In the genomic region with DNA sequence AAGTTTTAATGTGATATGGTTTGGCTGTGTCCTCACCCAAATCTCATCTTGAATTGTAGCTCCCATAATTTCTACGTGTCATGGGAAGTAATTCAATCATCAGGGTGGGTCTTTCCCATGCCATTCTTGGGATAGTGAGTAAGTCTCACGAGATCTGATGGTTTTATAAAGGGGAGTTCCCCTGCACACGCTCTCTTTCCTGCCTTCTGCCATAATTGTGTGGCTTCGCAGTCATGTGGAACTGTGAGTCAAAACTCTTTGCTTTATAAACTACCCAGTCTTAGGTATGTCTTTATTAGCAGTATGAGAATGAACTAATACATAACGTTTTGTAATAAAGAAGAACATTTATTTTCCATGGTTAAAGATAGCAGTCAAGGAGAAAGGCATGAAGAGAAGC, we compare ENCODE assay signal across 15 cellular contexts. TPM values are rescaled to one million over a fixed set of nuclear protein-coding genes. Genes with fewer than 3 reads are reported as not detected.
DNase-seq lines count a peak whose midpoint lies in the region; ATAC-seq, FAIRE-seq and TF ChIP-seq lines count a peak whose summit lies in the region.
"Had no signal": no experiment of that assay in that cellular context is flagged by ENCODE, and none has a peak within 500 bp of the region (broad histone marks: within the 10 kb centered on the region; RNA-seq: fewer than 3 reads in every experiment).

No MANE protein-coding gene starts in this region.

- no TSS peak for BruUV-seq in GM12878 (replicated peaks; lab: Mats Ljungman, UMichigan)

- no peaks in the 10 kb centered on the region for H3K27me3 ChIP-seq in GM12878 (replicated peaks in 1 of 2; ENCODE audit: control insufficient read depth in 2 of 2, insufficient read depth in 2 of 2, low read length in 1 of 2)
- no peaks in the 10 kb centered on the region for H3K27me3 ChIP-seq in SK-N-SH (ENCODE audit: insufficient read depth)
- H3K27me3 ChIP-seq in sigmoid colon = no peaks in the 10 kb centered on the region

- SMC1A ChIA-PET in GM12878 (lab: Charles Lee; ENCODE audit: uncharacterized antibody, unreplicated experiment) = no interaction called here

- 17% methylated on average over 5 of the region's 5 CpGs for WGBS in GM12878 (ENCODE audit: insufficient coverage, insufficient replicate concordance, low lambda C conversion rate, missing lambda C conversion rate)
- 39% methylated on average over 5 of the region's 5 CpGs for WGBS in SK-N-SH (ENCODE audit: low lambda C conversion rate)
- 74 to 79% methylated on average over 5 of the region's 5 CpGs for WGBS in sigmoid colon, 2 donors

- CTCF ChIA-PET in GM12878 (lab: Yijun Ruan, JAX) = interaction anchor here (1.0 kb wide), 1 partner anchor 82 kb away, joined by 4 read pairs; no protein-coding TSS in a partner anchor
- CTCF ChIA-PET in SK-N-SH (lab: Yijun Ruan, JAX) = no interaction called here

- FAIRE-seq in GM12891 (lab: Jason Lieb, UNC) (peak; percentile 50), GM12878 (lab: Jason Lieb, UNC) (no peak)

- no peak overlapping the region for H3K27ac ChIP-seq in GM12878 (ENCODE audit: control insufficient read depth, insufficient read depth)
- no peak overlapping the region for H3K27ac ChIP-seq in SK-N-SH (ENCODE audit: low read depth in 2 of 2, low read length in 1 of 2)
- H3K27ac ChIP-seq in sigmoid colon = no peak overlapping the region
- H3K27ac ChIP-seq: KMS-11 had no signal

- TF ChIP-seq EP300 in GM12878 (IDR thresholded peaks at IDR 0.05; ENCODE audit: borderline replicate concordance in 1 of 2, control insufficient read depth in 1 of 2, low read depth in 2 of 2, low read length in 2 of 2) (no peak), SK-N-SH (IDR thresholded peaks at IDR 0.05; ENCODE audit: borderline replicate concordance in 1 of 2, low read depth in 1 of 2, low read length in 1 of 2) (no peak), sigmoid colon (IDR thresholded peaks at IDR 0.05) (no peak)

- ATAC-seq in GM21367 (IDR thresholded peaks at IDR 0.05; ENCODE audit: unreplicated experiment) (peak; percentile 64), HG03064 (IDR thresholded peaks at IDR 0.05; ENCODE audit: low read depth, unreplicated experiment) (peak; percentile 87), GM12878 (peak; percentile 94)
- ATAC-seq: HCT116 had no signal

- H3K9me2 ChIP-seq in SK-N-SH = no peaks in the 10 kb centered on the region

- H3F3A ChIP-seq in SK-N-SH (replicated peaks; ENCODE audit: insufficient read depth) = no peaks in the 10 kb centered on the region

- H3K4me1 ChIP-seq in GM12878 (ENCODE audit: control insufficient read depth, insufficient read depth, low read length) = no peaks in the 10 kb centered on the region
- no peaks in the 10 kb centered on the region for H3K4me1 ChIP-seq in SK-N-SH (ENCODE audit: control insufficient read depth in 1 of 2, insufficient read depth in 2 of 2, low read depth in 1 of 2, low read length in 1 of 2)
- peaks cover 0 to 3% (median 2%) of the 10 kb centered on the region in 4 donors for H3K4me1 ChIP-seq in sigmoid colon

- TF ChIP-seq CTCF in GM12878 (IDR thresholded peaks at IDR 0.05 in 2 of 3, conservative IDR thresholded peaks at IDR 0.05 in 1 of 3; ENCODE audit: control insufficient read depth in 2 of 3, extremely low read depth in 1 of 3, insufficient read depth in 1 of 3, low read depth in 3 of 3, low read length in 3 of 3) (no peak), SK-N-SH (IDR thresholded peaks at IDR 0.05) (no peak), sigmoid colon (IDR thresholded peaks at IDR 0.05) (no peak)

- POLR2A ChIA-PET in GM12878 (lab: Charles Lee) (no interaction called here), SK-N-SH (lab: Yijun Ruan, JAX) (no interaction called here)

- H3K79me2 ChIP-seq in GM12878 (ENCODE audit: control insufficient read depth, insufficient read depth, low read length) = no peaks in the 10 kb centered on the region
- H3K79me2 ChIP-seq in SK-N-SH (ENCODE audit: insufficient read depth) = no peaks in the 10 kb centered on the region

- in situ Hi-C loops in GM12878 (cut with MboI) = no loop called here

- no peaks in the 10 kb centered on the region for H3K36me3 ChIP-seq in GM12878 (ENCODE audit: control insufficient read depth in 2 of 2, insufficient read depth in 2 of 2, low read length in 1 of 2)
- H3K36me3 ChIP-seq in SK-N-SH (replicated peaks in 1 of 2; ENCODE audit: control insufficient read depth in 1 of 2, insufficient read depth in 2 of 2, low read length in 1 of 2) = no peaks in the 10 kb centered on the region
- H3K36me3 ChIP-seq in sigmoid colon = no peaks in the 10 kb centered on the region

- H3K4me2 ChIP-seq in GM12878 (ENCODE audit: control insufficient read depth, insufficient read depth) = no peak overlapping the region
- H3K4me2 ChIP-seq in SK-N-SH = no peak overlapping the region
- H3K4me2 ChIP-seq: KMS-11 had no signal

- RAD21 ChIA-PET in GM12878 (lab: Charles Lee; ENCODE audit: unreplicated experiment) = no interaction called here

- H2AFZ ChIP-seq in GM12878 (ENCODE audit: control insufficient read depth, low read depth, low read length) (no peak overlapping the region; the same call in none of the 2 replicates), SK-N-SH (ENCODE audit: low read depth) (no peak overlapping the region)

- intact Hi-C loops in GM12878 (cut with micrococcal nuclease; ENCODE audit: unreplicated experiment) (no loop called here), sigmoid colon (cut with DNase I) (no loop called here)

- DNase-seq in GM12891 (ENCODE audit: insufficient read length, low spot score) = no peak
- DNase-seq in GM12878 (ENCODE audit: low read depth, low spot score) = no peak
- no peak for DNase-seq in SK-N-SH
- DNase-seq in sigmoid colon = no peak
- DNase-seq in SK-N-DZ (ENCODE audit: low spot score) = no peak
- no peak for DNase-seq in NCI-H1930 (lab: John Stamatoyannopoulos, UW)
- DNase-seq: activated CD4-positive, CD25-positive, alpha-beta regulatory T cell; activated naive CD4-positive, alpha-beta T cell treated with anti-CD3 and anti-CD28 coated beads, Interleukin-2, amount 50 U/mL, for 16 hours; effector CD8-positive, alpha-beta T cell; NCI-H1417 treated with DMSO at 0.1 percent for 48 hours; NCI-H446 had no signal

- H3K4me3 ChIP-seq in GM12878 (no peak overlapping the region), SK-N-SH (ENCODE audit: low read depth in 2 of 2, low read length in 1 of 2) (no peak overlapping the region), sigmoid colon (no peak overlapping the region)

- no peak for TF ChIP-seq POLR2A in GM12891 (IDR thresholded peaks at IDR 0.05; ENCODE audit: low read depth, low read length)
- no peak for TF ChIP-seq POLR2A in GM12878 (IDR thresholded peaks at IDR 0.05; ENCODE audit: low read depth, low read length)
- TF ChIP-seq POLR2A in sigmoid colon (IDR thresholded peaks at IDR 0.05) = no peak

- TF ChIP-seq RAD21 in GM12878 (IDR thresholded peaks at IDR 0.05; ENCODE audit: insufficient read depth, low read depth, low read length) (no peak), SK-N-SH (IDR thresholded peaks at IDR 0.05; ENCODE audit: low read length) (no peak)

- H3K9me3 ChIP-seq in GM12878 (replicated peaks; ENCODE audit: control insufficient read depth, insufficient read depth, low read length) = no peaks in the 10 kb centered on the region
- no peaks in the 10 kb centered on the region for H3K9me3 ChIP-seq in SK-N-SH
- no peaks in the 10 kb centered on the region for H3K9me3 ChIP-seq in sigmoid colon

- H4K20me1 ChIP-seq in GM12878 (ENCODE audit: control insufficient read depth, insufficient read depth) = no peaks in the 10 kb centered on the region
- H4K20me1 ChIP-seq in SK-N-SH (ENCODE audit: insufficient read depth) = no peaks in the 10 kb centered on the region

- H3K9ac ChIP-seq in GM12878 (ENCODE audit: control insufficient read depth, insufficient read depth, low read length) (no peak overlapping the region), SK-N-SH (no peak overlapping the region)
- H3K9ac ChIP-seq: KMS-11 had no signal

TF ChIP-seq in GM12891, 5 proteins besides CTCF, POLR2A, EP300 and RAD21:
- no peak for TF ChIP-seq PAX5 (IDR thresholded peaks at IDR 0.05; ENCODE audit: insufficient read depth, low read length, severe bottlenecking)
- no peak for TF ChIP-seq POU2F2 (IDR thresholded peaks at IDR 0.05; ENCODE audit: low read depth, low read length)
TF ChIP-seq in GM12891: peak in this region for 0.

TF ChIP-seq in GM12878, 131 proteins besides CTCF, POLR2A, EP300 and RAD21 (continues in another document):
- no peak for TF ChIP-seq TCF3 (IDR thresholded peaks at IDR 0.05; ENCODE audit: borderline replicate concordance, insufficient read depth, low read depth, low read length)

TF ChIP-seq in SK-N-SH, 30 proteins besides CTCF, POLR2A, EP300 and RAD21 (continues in another document):
- TF ChIP-seq TEAD4 (IDR thresholded peaks at IDR 0.05; ENCODE audit: borderline replicate concordance, insufficient read depth) (no peak), GATA2 (CRISPR knock-in tag; IDR thresholded peaks at IDR 0.05) (no peak), GABPA (IDR thresholded peaks at IDR 0.05; ENCODE audit: low read depth) (no peak), RCOR1 (IDR thresholded peaks at IDR 0.05; ENCODE audit: low read length) (no peak), EZH2phosphoT487 (IDR thresholded peaks at IDR 0.05; ENCODE audit: borderline replicate concordance, low read depth) (no peak)

RNA-seq across cellular contexts. Expression of gene GOLIM4, which starts 39.2 kb away (rescaled TPM):
- 8.6 TPM for polyA plus RNA-seq in GM12891 (2012; ENCODE audit: low read depth, missing spikeins)
- 42.8 and 52.3 TPM in 2 replicates for total RNA-seq in GM12878 (2013; cell fraction: nucleolus; rRNA removed)
- 19.4 and 22.0 TPM in 2 replicates for total RNA-seq in GM12878 (2014; rRNA removed)
- 25.2 and 26.2 TPM in 2 replicates for total RNA-seq in GM12878 (2014; rRNA removed; fragmentation: Illumina TruSeq; extraction: Trizol)
- total RNA-seq in GM12878 (2021) = 19.3 and 20.1 TPM in 2 replicates
- 6.4 TPM for polyA plus RNA-seq in GM12878 (2011; ENCODE audit: low read depth)
- polyA plus RNA-seq in GM12878 (2011; rRNA removed) = 11.7 and 12.9 TPM in 2 replicates
- polyA plus RNA-seq in GM12878 (2011; cell fraction: cytosol; rRNA removed) = 9.0 and 12.2 TPM in 2 replicates
- polyA plus RNA-seq in GM12878 (2011; cell fraction: nucleus; rRNA removed) = 12.0 and 16.4 TPM in 2 replicates
- 9.6 and 12.5 TPM in 2 replicates for polyA plus RNA-seq in GM12878 (2012)
- polyA plus RNA-seq in GM12878 (2014; fragmentation: Illumina TruSeq; extraction: Trizol) = 24.2 and 24.6 TPM in 2 replicates
- 10 to 100 TPM; 11.1 to 14.6 TPM for polyA plus RNA-seq in GM12878 (2014; fragmentation: Nextera tagmentation; extraction: Ambion mirVana)
- 14.4 TPM in 2 replicates for polyA plus RNA-seq in GM12878 (2014; rRNA removed)
- polyA plus RNA-seq in GM12878 (2016; fragmentation: Nextera tagmentation; extraction: Ambion mirVana) = 10 to 100 TPM; 26.6 to 32.4 TPM
- 15.4 and 25.7 TPM in 2 replicates for polyA minus RNA-seq in GM12878 (2011; rRNA and poly(A)+ RNA removed)
- polyA minus RNA-seq in GM12878 (2011; cell fraction: cytosol; rRNA and poly(A)+ RNA removed) = 10.0 and 15.3 TPM in 2 replicates
- polyA minus RNA-seq in GM12878 (2011; cell fraction: nucleus; rRNA and poly(A)+ RNA removed) = 12.0 and 26.5 TPM in 2 replicates
- 38.3 and 42.3 TPM in 2 replicates for polyA plus RNA-seq in SK-N-SH (2012; rRNA removed)
- 43.6 and 44.5 TPM in 2 replicates for polyA plus RNA-seq in SK-N-SH (2012; cell fraction: cytosol; rRNA removed)
- polyA plus RNA-seq in SK-N-SH (2012; cell fraction: nucleus; rRNA removed) = 15.9 and 22.9 TPM in 2 replicates
- 10 to 100 TPM; 27.1 to 33.2 (median 27.3) TPM for total RNA-seq in sigmoid colon
- 10 to 100 TPM; 12.3 to 37.4 (median 12.6) TPM for polyA plus RNA-seq in sigmoid colon
- polyA plus RNA-seq in SK-N-DZ (2014; cell fraction: cytosol; rRNA removed) = 23.5 and 25.0 TPM in 2 replicates
- 21.9 and 22.7 TPM in 2 replicates for polyA plus RNA-seq in SK-N-DZ (2014; cell fraction: nucleus; rRNA removed)
